Comparison of ENCODE assay signal across 11 cellular contexts in the genomic region with DNA sequence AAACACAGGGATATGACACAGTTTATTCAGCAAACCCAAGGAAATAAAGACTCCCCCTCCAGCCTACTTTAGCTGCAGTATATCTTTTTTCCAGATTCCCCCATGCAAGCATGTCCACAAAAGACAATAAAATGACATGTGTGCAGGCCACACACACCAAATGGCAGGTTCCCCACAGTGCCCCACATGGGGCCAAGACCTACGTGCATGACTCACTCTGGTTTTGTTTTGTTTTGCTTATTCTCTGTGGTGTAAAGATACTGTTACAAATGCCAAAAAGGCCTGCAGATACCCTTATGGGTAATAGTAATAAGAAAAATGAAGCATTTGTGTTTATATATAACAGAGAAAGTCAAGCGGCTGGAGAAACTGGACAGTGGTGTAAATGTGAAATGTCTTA.
DNase-seq lines count a peak whose midpoint lies in the region; ATAC-seq lines count a peak whose summit lies in the region.
"Had no signal": no experiment of that assay in that cellular context is flagged by ENCODE, and none has a peak within 500 bp of the region (broad histone marks: within the 10 kb centered on the region; RNA-seq: fewer than 3 reads in every experiment).

No MANE protein-coding gene starts in this region.

- CTCF ChIA-PET in activated naive CD4-positive, alpha-beta T cell treated with anti-CD3 and anti-CD28 coated beads for 36 hours (lab: Charles Lee): no interaction called here
- CTCF ChIA-PET in activated naive CD4-positive, alpha-beta T cell treated with anti-CD3 and anti-CD28 coated beads, Interleukin-2, amount 10 ng/mL, durations not matched to agents 7 days and 5 days (lab: Charles Lee): interaction anchor here (1.0 kb wide), 1 partner anchor 85 kb away, joined by 3 read pairs; no protein-coding TSS in a partner anchor

- no peak overlapping the region for H3K27ac Mint-ChIP-seq in activated naive CD4-positive, alpha-beta T cell treated with anti-CD3 and anti-CD28 coated beads for 36 hours
- no peak overlapping the region for H3K27ac Mint-ChIP-seq in activated naive CD4-positive, alpha-beta T cell treated with anti-CD3 and anti-CD28 coated beads, Interleukin-2, amount 10 ng/mL, durations not matched to agents 7 days and 5 days

- intact Hi-C loops in activated naive CD4-positive, alpha-beta T cell treated with anti-CD3 and anti-CD28 coated beads for 36 hours (cut with micrococcal nuclease): no loop called here
- intact Hi-C loops in sciatic nerve (cut with DNase I): no loop called here

- H3K4me1 Mint-ChIP-seq in activated naive CD4-positive, alpha-beta T cell treated with anti-CD3 and anti-CD28 coated beads for 36 hours (ENCODE audit: low read depth): peaks cover 16% of the 10 kb centered on the region
- H3K4me1 Mint-ChIP-seq in activated naive CD4-positive, alpha-beta T cell treated with anti-CD3 and anti-CD28 coated beads, Interleukin-2, amount 10 ng/mL, durations not matched to agents 7 days and 5 days: peaks cover 10% of the 10 kb centered on the region

- DNase-seq in activated naive CD4-positive, alpha-beta T cell treated with anti-CD3 and anti-CD28 coated beads for 36 hours: peak; percentile 9
- no peak for DNase-seq in activated naive CD4-positive, alpha-beta T cell treated with anti-CD3 and anti-CD28 coated beads, Interleukin-2, amount 10 ng/mL, durations not matched to agents 7 days and 5 days
- DNase-seq in NCI-H146 (lab: John Stamatoyannopoulos, UW) (peak; percentile 75), brain pericyte (ENCODE audit: low read depth, low spot score) (peak; percentile 59), sciatic nerve (ENCODE audit: low spot score) (no peak), LoVo (ENCODE audit: low spot score) (no peak)
- DNase-seq in stimulated activated CD8-positive, alpha-beta memory T cell treated with anti-CD3 and anti-CD28 coated beads, Interleukin-4, amount 100 ng/mL, for 48 hours: peak; percentile 31
- DNase-seq: activated T-cell treated with anti-CD3 and anti-CD28 coated beads for 4 hours, SHP77, spleen had no signal

- H3K36me3 Mint-ChIP-seq in activated naive CD4-positive, alpha-beta T cell treated with anti-CD3 and anti-CD28 coated beads for 36 hours (ENCODE audit: low read depth): peaks cover 1% of the 10 kb centered on the region
- no peaks in the 10 kb centered on the region for H3K36me3 Mint-ChIP-seq in activated naive CD4-positive, alpha-beta T cell treated with anti-CD3 and anti-CD28 coated beads, Interleukin-2, amount 10 ng/mL, durations not matched to agents 7 days and 5 days

- H3K4me3 Mint-ChIP-seq in activated naive CD4-positive, alpha-beta T cell treated with anti-CD3 and anti-CD28 coated beads for 36 hours: no peak overlapping the region
- H3K4me3 Mint-ChIP-seq in activated naive CD4-positive, alpha-beta T cell treated with anti-CD3 and anti-CD28 coated beads, Interleukin-2, amount 10 ng/mL, durations not matched to agents 7 days and 5 days: no peak overlapping the region

- H3K9me3 Mint-ChIP-seq in activated naive CD4-positive, alpha-beta T cell treated with anti-CD3 and anti-CD28 coated beads for 36 hours: no peaks in the 10 kb centered on the region
- no peaks in the 10 kb centered on the region for H3K9me3 Mint-ChIP-seq in activated naive CD4-positive, alpha-beta T cell treated with anti-CD3 and anti-CD28 coated beads, Interleukin-2, amount 10 ng/mL, durations not matched to agents 7 days and 5 days

- ATAC-seq in sciatic nerve (no peak), GM18909 (IDR thresholded peaks at IDR 0.05; ENCODE audit: poor library complexity, unreplicated experiment) (no peak)

- no peaks in the 10 kb centered on the region for H3K27me3 Mint-ChIP-seq in activated naive CD4-positive, alpha-beta T cell treated with anti-CD3 and anti-CD28 coated beads for 36 hours (ENCODE audit: low read depth)
- no peaks in the 10 kb centered on the region for H3K27me3 Mint-ChIP-seq in activated naive CD4-positive, alpha-beta T cell treated with anti-CD3 and anti-CD28 coated beads, Interleukin-2, amount 10 ng/mL, durations not matched to agents 7 days and 5 days

Comparison
In these comparisons a context has a peak if more than half of its experiments do, and no peak if none do; other contexts are left out.
1. DNase-seq: peak in activated naive CD4-positive, alpha-beta T cell treated with anti-CD3 and anti-CD28 coated beads for 36 hours (single experiment), NCI-H146 (single experiment), brain pericyte (single experiment) and stimulated activated CD8-positive, alpha-beta memory T cell treated with anti-CD3 and anti-CD28 coated beads, Interleukin-4, amount 100 ng/mL, for 48 hours (single experiment); none in activated naive CD4-positive, alpha-beta T cell treated with anti-CD3 and anti-CD28 coated beads, Interleukin-2, amount 10 ng/mL, durations not matched to agents 7 days and 5 days (single experiment), sciatic nerve (single experiment) and LoVo (single experiment).